In genomic region chr11:22703040-22703439, GRCh38 we compare ENCODE assay signal across 8 cellular contexts. TPM values are rescaled to one million over a fixed set of nuclear protein-coding genes. Genes with fewer than 3 reads are reported as not detected.
DNase-seq lines count a peak whose midpoint lies in the region; ATAC-seq and TF ChIP-seq lines count a peak whose summit lies in the region.

No MANE protein-coding gene starts in this region.

- DNase-seq in A172 (ENCODE audit: low spot score), result peak; percentile 67
- peak; percentile 75 for DNase-seq in NCI-H226
- DNase-seq in cardiac fibroblast (ENCODE audit: low read depth in 2 of 2), result peak; percentile 71 to 89
- DNase-seq in mucosa of gallbladder (ENCODE audit: low spot score), result peak; percentile 17
- DNase-seq in activated CD4-positive, CD25-positive, alpha-beta regulatory T cell treated with anti-CD3 and anti-CD28 coated beads, Interleukin-2, amount 50 U/mL, for 72 hours, result no peak
- no peak for DNase-seq in occipital lobe (lab: John Stamatoyannopoulos, UW)

- H3K4me3 ChIP-seq in cardiac fibroblast (replicated peaks in 1 of 2; ENCODE audit: low read depth in 2 of 2, low read length in 2 of 2), result no peak overlapping the region

- TF ChIP-seq CTCF in cardiac fibroblast (IDR thresholded peaks at IDR 0.05; ENCODE audit: low read depth, low read length), result no peak

- ATAC-seq in GM18907 (IDR thresholded peaks at IDR 0.05; ENCODE audit: unreplicated experiment), result peak; percentile 61
- ATAC-seq in GM21526 (IDR thresholded peaks at IDR 0.05; ENCODE audit: low FRiP score, unreplicated experiment), result no peak

RNA-seq across cellular contexts. Expression of gene GAS2, which starts 36.6 kb away (rescaled TPM):
- total RNA-seq in A172 (2014; rRNA removed; shearing (Covaris generic)), result 0.12 and 0.22 TPM in 2 replicates
- total RNA-seq in mucosa of gallbladder, result 3.3 TPM
- 13.4 TPM for total RNA-seq in occipital lobe

Comparison
In these comparisons a context has a peak if more than half of its experiments do, and no peak if none do; other contexts are left out.
1. DNase-seq: peak in A172 (single experiment), NCI-H226 (single experiment), cardiac fibroblast (2 of 2) and mucosa of gallbladder (single experiment); none in activated CD4-positive, CD25-positive, alpha-beta regulatory T cell treated with anti-CD3 and anti-CD28 coated beads, Interleukin-2, amount 50 U/mL, for 72 hours (single experiment) and occipital lobe (single experiment).